In the genomic region with DNA sequence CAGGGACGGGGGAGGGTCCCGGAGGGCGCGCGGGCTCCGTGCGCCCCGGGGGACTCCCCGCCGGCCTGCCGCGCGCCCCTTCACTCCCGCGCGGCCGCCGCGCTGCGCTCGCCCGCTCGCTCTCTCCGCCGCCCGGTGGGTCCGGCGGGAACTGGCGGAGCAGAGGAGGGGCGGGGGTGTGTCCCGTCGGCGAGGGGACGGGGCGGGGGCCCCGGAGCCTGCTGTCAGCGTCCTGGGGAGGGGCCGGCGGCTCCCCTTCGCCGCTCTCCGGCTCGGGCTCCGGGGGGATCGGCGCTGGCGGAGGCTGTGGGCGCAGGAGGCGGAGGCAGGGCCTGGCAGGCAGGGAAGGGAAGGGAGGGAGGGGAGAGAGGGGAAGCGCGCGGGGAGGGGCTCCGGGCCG, we compare ENCODE assay signal across 8 cellular contexts. TPM values are rescaled to one million over a fixed set of nuclear protein-coding genes. Genes with fewer than 3 reads are reported as not detected.
DNase-seq lines count a peak whose midpoint lies in the region; ATAC-seq and TF ChIP-seq lines count a peak whose summit lies in the region.

A gene with protein sequence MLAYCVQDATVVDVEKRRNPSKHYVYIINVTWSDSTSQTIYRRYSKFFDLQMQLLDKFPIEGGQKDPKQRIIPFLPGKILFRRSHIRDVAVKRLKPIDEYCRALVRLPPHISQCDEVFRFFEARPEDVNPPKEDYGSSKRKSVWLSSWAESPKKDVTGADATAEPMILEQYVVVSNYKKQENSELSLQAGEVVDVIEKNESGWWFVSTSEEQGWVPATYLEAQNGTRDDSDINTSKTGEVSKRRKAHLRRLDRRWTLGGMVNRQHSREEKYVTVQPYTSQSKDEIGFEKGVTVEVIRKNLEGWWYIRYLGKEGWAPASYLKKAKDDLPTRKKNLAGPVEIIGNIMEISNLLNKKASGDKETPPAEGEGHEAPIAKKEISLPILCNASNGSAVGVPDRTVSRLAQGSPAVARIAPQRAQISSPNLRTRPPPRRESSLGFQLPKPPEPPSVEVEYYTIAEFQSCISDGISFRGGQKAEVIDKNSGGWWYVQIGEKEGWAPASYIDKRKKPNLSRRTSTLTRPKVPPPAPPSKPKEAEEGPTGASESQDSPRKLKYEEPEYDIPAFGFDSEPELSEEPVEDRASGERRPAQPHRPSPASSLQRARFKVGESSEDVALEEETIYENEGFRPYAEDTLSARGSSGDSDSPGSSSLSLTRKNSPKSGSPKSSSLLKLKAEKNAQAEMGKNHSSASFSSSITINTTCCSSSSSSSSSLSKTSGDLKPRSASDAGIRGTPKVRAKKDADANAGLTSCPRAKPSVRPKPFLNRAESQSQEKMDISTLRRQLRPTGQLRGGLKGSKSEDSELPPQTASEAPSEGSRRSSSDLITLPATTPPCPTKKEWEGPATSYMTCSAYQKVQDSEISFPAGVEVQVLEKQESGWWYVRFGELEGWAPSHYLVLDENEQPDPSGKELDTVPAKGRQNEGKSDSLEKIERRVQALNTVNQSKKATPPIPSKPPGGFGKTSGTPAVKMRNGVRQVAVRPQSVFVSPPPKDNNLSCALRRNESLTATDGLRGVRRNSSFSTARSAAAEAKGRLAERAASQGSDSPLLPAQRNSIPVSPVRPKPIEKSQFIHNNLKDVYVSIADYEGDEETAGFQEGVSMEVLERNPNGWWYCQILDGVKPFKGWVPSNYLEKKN (minus strand): TSS at position 153 of the 400 bp plus-strand sequence. CDS start 310 bp downstream, outside the sequence.

- peaks cover 0 to 8% (median 0%) of the 10 kb centered on the region in 5 experiments for H3K9me3 Mint-ChIP-seq in brain

- H3K79me2 ChIP-seq in PC-9 (ENCODE audit: low read depth), result no peaks in the 10 kb centered on the region

- no TSS peak for BruUV-seq in PC-9 (replicated peaks; lab: Mats Ljungman, UMichigan)

- H3F3A ChIP-seq in PC-9 (ENCODE audit: insufficient read depth, low read depth), result no peaks in the 10 kb centered on the region

- H3K36me3 ChIP-seq in PC-9 (ENCODE audit: low read depth) (no peaks in the 10 kb centered on the region), spleen (no peaks in the 10 kb centered on the region)

- DNase-seq in GM13976 (ENCODE audit: low spot score) (peak; percentile 66), PC-9 (peak in 1 of 2 experiments; percentile 37), iPS-NIHi11 (ENCODE audit: low spot score) (peak; percentile 85), spleen (peak; percentile 74), putamen (ENCODE audit: low spot score) (no peak), NCI-H774 (lab: John Stamatoyannopoulos, UW) (no peak)

- 0 to 1% (median 1%) methylated on average over 4 to 54 of the region's 54 CpGs for WGBS in spleen, 5 donors

- peak within 1 kb of the TSS; percentile 70 for H2AFZ ChIP-seq in PC-9

- no peak for ATAC-seq in HG03039 (IDR thresholded peaks at IDR 0.05; ENCODE audit: unreplicated experiment)

- no peak for TF ChIP-seq POLR2A in spleen (IDR thresholded peaks at IDR 0.05)

- H3K27me3 ChIP-seq in PC-9 (ENCODE audit: insufficient read depth, low read depth) (no peaks in the 10 kb centered on the region), spleen (replicated peaks in 1 of 7) (peaks cover 0 to 34% (median 13%) of the 10 kb centered on the region in 7 donors)

- H3K4me2 ChIP-seq in PC-9, result peak within 1 kb of the TSS; percentile 87

- H4K20me1 ChIP-seq in PC-9 (ENCODE audit: insufficient read depth), result no peaks in the 10 kb centered on the region

- POLR2A ChIA-PET in PC-9 (lab: Charles Lee; ENCODE audit: unreplicated experiment), result no interaction called here

- H3K27ac Mint-ChIP-seq in brain, result peak within 1 kb of the TSS; percentile 91 to 97 (median 93)

- peaks cover 7% of the 10 kb centered on the region for H3K27me3 Mint-ChIP-seq in brain

- in situ Hi-C loops in GM13976 (cut with MboI; ENCODE audit: low sequenced_read_pairs, unreplicated experiment), result no loop called here

- intact Hi-C loops in PC-9 (cut with micrococcal nuclease; ENCODE audit: unreplicated experiment) (loop anchor here (1.0 to 10.0 kb wide), 2 partner anchors 74 to 261 kb away; no protein-coding TSS in a partner anchor), spleen (cut with DNase I; ENCODE audit: low total_unique reads) (no loop called here)

- H3K4me3 Mint-ChIP-seq in brain, result peak within 1 kb of the TSS; percentile 92 to 98 (median 96)

- H3K4me1 ChIP-seq in PC-9 (replicated peaks; ENCODE audit: insufficient read depth), result peaks cover 11% of the 10 kb centered on the region; the same call in 1 of the 2 replicates
- H3K4me1 ChIP-seq in spleen, result peaks cover 14 to 71% (median 51%) of the 10 kb centered on the region in 6 donors

- H3K36me3 Mint-ChIP-seq in brain, result no peaks in the 10 kb centered on the region

- H3K4me1 Mint-ChIP-seq in brain, result peaks cover 73% of the 10 kb centered on the region

- H3K4me3 ChIP-seq in PC-9 (peak within 1 kb of the TSS; percentile 59), spleen (peak within 1 kb of the TSS; percentile 49 to 77 (median 52))

- H3K27ac ChIP-seq in PC-9 (no peak within 1 kb of the TSS), spleen (peak within 1 kb of the TSS in 7 of 8 donors; percentile 27 to 80 (median 73))

- TF ChIP-seq CTCF in GM13976 (IDR thresholded peaks at IDR 0.05; ENCODE audit: borderline replicate concordance, control extremely low read depth, extremely low read depth, insufficient read depth, missing control alignments) (no peak), PC-9 (conservative IDR thresholded peaks at IDR 0.05) (no peak; the same call in 1 of the 2 replicates), brain (conservative IDR thresholded peaks at IDR 0.05) (peak in 1 of 2 experiments; percentile 11), spleen (IDR thresholded peaks at IDR 0.05 in 8 of 11, conservative IDR thresholded peaks at IDR 0.05 in 3 of 11) (peak in 1 of 11 experiments; percentile 8)

- H3K9me2 ChIP-seq in PC-9 (ENCODE audit: insufficient read depth), result no peaks in the 10 kb centered on the region

- H3K9me3 ChIP-seq in PC-9 (ENCODE audit: insufficient read depth, low read depth) (no peaks in the 10 kb centered on the region), spleen (no peaks in the 10 kb centered on the region)

- CTCF ChIA-PET in PC-9 (lab: Charles Lee), result interaction anchor here (0.6 kb wide), 1 partner anchor 14 kb away, joined by 3 read pairs; no protein-coding TSS in a partner anchor

RNA-seq across cellular contexts. Expression of the gene that starts here (rescaled TPM):
- 12.5 and 14.0 TPM in 2 replicates for total RNA-seq in PC-9 (2021)
- 43.1 TPM for polyA plus RNA-seq in brain (ENCODE audit: insufficient read depth, low read depth, low replicate concordance)
- 10 to 100 TPM; 27.9 to 50.0 (median 38.8) TPM for total RNA-seq in spleen
- polyA plus RNA-seq in spleen, result 1 to 10 TPM; 2.6 to 8.1 (median 4.4) TPM

Comparison
In these comparisons a context has a peak if more than half of its experiments do, and no peak if none do; other contexts are left out.
1. DNase-seq: peak in GM13976 (single experiment), iPS-NIHi11 (single experiment) and spleen (single experiment); none in putamen (single experiment) and NCI-H774 (single experiment).